1 cellular context compared by ENCODE assay signal in the genomic region with DNA sequence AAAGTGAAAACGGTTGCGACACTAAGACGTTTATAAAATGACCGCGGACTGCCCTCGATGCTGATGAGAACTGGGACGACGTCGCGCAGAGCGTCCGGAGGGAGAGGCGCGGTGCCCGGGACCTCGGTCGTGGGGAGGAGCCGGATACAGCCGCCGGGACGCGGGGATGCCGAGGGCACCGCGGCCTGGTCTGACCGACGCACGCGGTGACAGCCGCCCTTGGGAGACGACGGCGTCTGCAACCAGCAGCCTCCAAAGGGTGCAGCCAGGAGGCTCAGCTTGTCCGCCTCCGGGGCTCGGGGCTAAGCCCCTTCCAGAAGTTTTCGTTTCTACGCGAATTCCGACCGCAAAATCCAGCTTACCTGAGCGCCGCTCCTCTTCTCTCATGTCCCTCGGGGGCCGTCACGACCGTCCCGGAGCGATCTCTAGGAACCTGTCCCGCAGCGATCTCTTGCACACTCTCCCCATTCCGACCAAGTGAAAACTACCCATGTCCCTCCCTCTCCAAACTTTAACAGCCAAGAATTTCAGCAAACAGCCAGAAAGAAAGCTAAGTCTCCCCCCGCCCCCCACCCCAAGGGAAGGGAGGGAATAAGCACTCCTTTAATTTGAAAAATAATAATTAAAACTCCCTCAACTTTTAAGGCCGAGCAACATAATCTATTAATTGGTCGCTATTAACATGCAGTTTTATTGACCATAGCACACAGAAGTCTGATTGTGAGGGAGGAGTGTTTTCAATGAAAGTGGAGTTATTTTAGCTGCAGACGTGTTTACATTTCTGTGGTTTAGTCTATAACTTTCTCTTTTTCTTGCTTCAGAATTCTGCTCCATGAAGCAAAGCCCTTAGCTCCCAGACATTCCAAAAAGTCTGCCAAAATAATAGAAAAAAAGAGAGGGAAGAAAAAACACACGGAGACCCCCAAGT.
TF ChIP-seq lines count a peak whose summit lies in the region.

No MANE protein-coding gene starts in this region.

TF ChIP-seq in H1, 55 proteins besides CTCF, POLR2A, EP300 and RAD21 (continued from another document):
- TF ChIP-seq EZH2 (IDR thresholded peaks at IDR 0.05; ENCODE audit: low read depth, low read length, severe bottlenecking) = no peak
- no peak for TF ChIP-seq SAP30 (IDR thresholded peaks at IDR 0.05; ENCODE audit: insufficient read depth, insufficient replicate concordance, low read length)
